In genomic region chr2:232707076-232707475, GRCh38 we compare ENCODE assay signal across 39 cellular contexts.
"Had no signal": no experiment of that assay in that cellular context is flagged by ENCODE, and none has a peak within 500 bp of the region (broad histone marks: within the 10 kb centered on the region; RNA-seq: fewer than 3 reads in every experiment).

No MANE protein-coding gene starts in this region.

- H3K9me3 ChIP-seq: adrenal gland, body of pancreas, breast epithelium had no signal

- H3K27me3 Mint-ChIP-seq: activated naive CD4-positive, alpha-beta T cell treated with anti-CD3 and anti-CD28 coated beads, Interleukin-2, amount 10 ng/mL, durations not matched to agents 7 days and 5 days; activated naive CD4-positive, alpha-beta T cell treated with anti-CD3 and anti-CD28 coated beads, Interleukin-2, amount 50 U/mL, for 24 hours; activated naive CD8-positive, alpha-beta T cell; activated naive CD8-positive, alpha-beta T cell treated with anti-CD3 and anti-CD28 coated beads for 36 hours; activated naive CD8-positive, alpha-beta T cell treated with anti-CD3 and anti-CD28 coated beads, Interleukin-2, amount 10 ng/mL, durations not matched to agents 7 days and 5 days; activated naive CD8-positive, alpha-beta T cell treated with anti-CD3 and anti-CD28 coated beads, Interleukin-2, amount 50 U/mL, for 24 hours; activated T-cell treated with anti-CD3 and anti-CD28 coated beads, Interleukin-2, amount 50 U/mL, for 24 hours; activated T-helper 17 cell treated with anti-CD3 and anti-CD28 coated beads, Interleukin-2, amount 50 U/mL, for 72 hours; brain; central memory CD8-positive, alpha-beta T cell had no signal

- FAIRE-seq: astrocyte, bronchial epithelial cell had no signal

- H3K4me3 ChIP-seq: adrenal gland, ascending aorta, body of pancreas, breast epithelium, cardiac muscle cell had no signal

- DNase-seq: activated effector memory CD4-positive, alpha-beta T cell treated with anti-CD3 and anti-CD28 coated beads, Interleukin-2, amount 50 U/mL, for 16 hours; activated effector memory CD4-positive, alpha-beta T cell treated with Interleukin-2 at 50 U/mL for 16 hours; activated gamma-delta T cell; activated gamma-delta T cell treated with Interleukin-2 at 50 U/mL for 16 hours; activated naive CD4-positive, alpha-beta T cell; activated naive CD4-positive, alpha-beta T cell treated with anti-CD3 and anti-CD28 coated beads for 36 hours; activated naive CD4-positive, alpha-beta T cell treated with anti-CD3 and anti-CD28 coated beads, Interleukin-2, amount 10 ng/mL, durations not matched to agents 7 days and 5 days; activated naive CD4-positive, alpha-beta T cell treated with anti-CD3 and anti-CD28 coated beads, Interleukin-2, amount 50 U/mL, for 16 hours; activated naive CD4-positive, alpha-beta T cell treated with Interleukin-2 at 50 U/mL for 16 hours; activated naive CD8-positive, alpha-beta T cell treated with anti-CD3 and anti-CD28 coated beads for 36 hours; activated naive CD8-positive, alpha-beta T cell treated with anti-CD3 and anti-CD28 coated beads, Interleukin-2, amount 10 ng/mL, durations not matched to agents 7 days and 5 days; activated naive CD8-positive, alpha-beta T cell treated with anti-CD3 and anti-CD28 coated beads, Interleukin-2, amount 50 U/mL, for 24 hours; activated T-cell treated with anti-CD3 and anti-CD28 coated beads, Interleukin-2, amount 50 U/mL, for 24 hours; activated T-cell treated with anti-CD3 and anti-CD28 coated beads, Interleukin-2, amount 50 U/mL, for 4 hours; activated T-cell treated with anti-CD3 and anti-CD28 coated beads, Interleukin-2, amount 50 U/mL, for 48 hours; activated T-cell treated with anti-CD3 and anti-CD28 coated beads, Interleukin-2, amount 50 U/mL, for 72 hours; adrenal gland; amniotic stem cell; amygdala; anterior cingulate cortex; aorta; body of pancreas; brain microvascular endothelial cell; caudate nucleus; central memory CD4-positive, alpha-beta T cell; cerebellar nuclear complex had no signal

- H3K27ac Mint-ChIP-seq: activated naive CD4-positive, alpha-beta T cell treated with anti-CD3 and anti-CD28 coated beads for 36 hours; activated naive CD4-positive, alpha-beta T cell treated with anti-CD3 and anti-CD28 coated beads, Interleukin-2, amount 10 ng/mL, durations not matched to agents 7 days and 5 days; activated naive CD4-positive, alpha-beta T cell treated with anti-CD3 and anti-CD28 coated beads, Interleukin-2, amount 50 U/mL, for 24 hours; activated naive CD4-positive, alpha-beta T cell treated with anti-CD3 and anti-CD28 coated beads, Interleukin-2, amount 50 U/mL, for 72 hours; activated naive CD8-positive, alpha-beta T cell; activated naive CD8-positive, alpha-beta T cell treated with anti-CD3 and anti-CD28 coated beads for 36 hours; activated naive CD8-positive, alpha-beta T cell treated with anti-CD3 and anti-CD28 coated beads, Interleukin-2, amount 10 ng/mL, durations not matched to agents 7 days and 5 days; activated naive CD8-positive, alpha-beta T cell treated with anti-CD3 and anti-CD28 coated beads, Interleukin-2, amount 50 U/mL, for 24 hours; activated T-cell treated with anti-CD3 and anti-CD28 coated beads, Interleukin-2, amount 50 U/mL, for 24 hours; activated T-cell treated with anti-CD3 and anti-CD28 coated beads, Interleukin-2, amount 50 U/mL, for 72 hours; activated T-helper 1 cell treated with anti-CD3 and anti-CD28 coated beads, Interleukin-12 subunit alpha, Interleukin-12 subunit beta, Interleukin-2, Interleukin-4 antibody, amounts not matched to agents 30 ng/mL and 10 ng/mL and 1 ng/mL, durations not matched to agents 14 hours and 24 hours and 36 hours; activated T-helper 17 cell treated with anti-CD3 and anti-CD28 coated beads, Interleukin-2, amount 50 U/mL, for 72 hours; activated T-helper 2 cell treated with anti-CD3 and anti-CD28 coated beads, Interferon-gamma antibody, Interleukin-2, Interleukin-4, amounts not matched to agents 10 μg/mL and 5 μg/mL and 100 μg/mL, durations not matched to agents 14 hours and 24 hours and 36 hours; brain had no signal

- H3K4me3 Mint-ChIP-seq: activated naive CD4-positive, alpha-beta T cell treated with anti-CD3 and anti-CD28 coated beads for 36 hours; activated naive CD4-positive, alpha-beta T cell treated with anti-CD3 and anti-CD28 coated beads, Interleukin-2, amount 10 ng/mL, durations not matched to agents 7 days and 5 days; activated naive CD4-positive, alpha-beta T cell treated with anti-CD3 and anti-CD28 coated beads, Interleukin-2, amount 50 U/mL, for 24 hours; activated naive CD8-positive, alpha-beta T cell; activated naive CD8-positive, alpha-beta T cell treated with anti-CD3 and anti-CD28 coated beads for 36 hours; activated naive CD8-positive, alpha-beta T cell treated with anti-CD3 and anti-CD28 coated beads, Interleukin-2, amount 10 ng/mL, durations not matched to agents 7 days and 5 days; activated naive CD8-positive, alpha-beta T cell treated with anti-CD3 and anti-CD28 coated beads, Interleukin-2, amount 50 U/mL, for 24 hours; activated T-cell treated with anti-CD3 and anti-CD28 coated beads, Interleukin-2, amount 50 U/mL, for 24 hours; activated T-cell treated with anti-CD3 and anti-CD28 coated beads, Interleukin-2, amount 50 U/mL, for 4 hours; activated T-cell treated with anti-CD3 and anti-CD28 coated beads, Interleukin-2, amount 50 U/mL, for 72 hours; activated T-helper 1 cell treated with anti-CD3 and anti-CD28 coated beads, Interleukin-12 subunit alpha, Interleukin-12 subunit beta, Interleukin-2, Interleukin-4 antibody, amounts not matched to agents 30 ng/mL and 10 ng/mL and 1 ng/mL, durations not matched to agents 14 hours and 24 hours and 36 hours; activated T-helper 17 cell treated with anti-CD3 and anti-CD28 coated beads, Interleukin-2, amount 50 U/mL, for 72 hours; brain; central memory CD8-positive, alpha-beta T cell had no signal

- ATAC-seq: activated naive CD4-positive, alpha-beta T cell treated with anti-CD3 and anti-CD28 coated beads, Interleukin-2, amount 50 U/mL, for 72 hours; activated naive CD8-positive, alpha-beta T cell treated with anti-CD3 and anti-CD28 coated beads, Interleukin-2, amount 50 U/mL, for 24 hours; activated T-cell treated with anti-CD3 and anti-CD28 coated beads, Interleukin-2, amount 50 U/mL, for 4 hours; activated T-cell treated with anti-CD3 and anti-CD28 coated beads, Interleukin-2, amount 50 U/mL, for 72 hours; activated T-helper 17 cell treated with anti-CD3 and anti-CD28 coated beads, Interleukin-2, amount 50 U/mL, for 72 hours; body of pancreas had no signal

- H3K27ac ChIP-seq: adrenal gland, ascending aorta, body of pancreas, brain microvascular endothelial cell, breast epithelium, cardiac muscle cell had no signal

- H3K27me3 ChIP-seq: adrenal gland, ascending aorta, body of pancreas, brain microvascular endothelial cell, breast epithelium, cardiac muscle cell had no signal

- H3K4me1 ChIP-seq: breast epithelium had no signal

- H3K9me3 Mint-ChIP-seq: activated naive CD4-positive, alpha-beta T cell treated with anti-CD3 and anti-CD28 coated beads for 36 hours; activated naive CD4-positive, alpha-beta T cell treated with anti-CD3 and anti-CD28 coated beads, Interleukin-2, amount 10 ng/mL, durations not matched to agents 7 days and 5 days; activated naive CD4-positive, alpha-beta T cell treated with anti-CD3 and anti-CD28 coated beads, Interleukin-2, amount 50 U/mL, for 24 hours; activated naive CD4-positive, alpha-beta T cell treated with anti-CD3 and anti-CD28 coated beads, Interleukin-2, amount 50 U/mL, for 72 hours; activated naive CD8-positive, alpha-beta T cell treated with anti-CD3 and anti-CD28 coated beads for 36 hours; activated naive CD8-positive, alpha-beta T cell treated with anti-CD3 and anti-CD28 coated beads, Interleukin-2, amount 10 ng/mL, durations not matched to agents 7 days and 5 days; activated naive CD8-positive, alpha-beta T cell treated with anti-CD3 and anti-CD28 coated beads, Interleukin-2, amount 50 U/mL, for 24 hours; activated T-cell treated with anti-CD3 and anti-CD28 coated beads, Interleukin-2, amount 50 U/mL, for 24 hours; activated T-cell treated with anti-CD3 and anti-CD28 coated beads, Interleukin-2, amount 50 U/mL, for 4 hours; activated T-cell treated with anti-CD3 and anti-CD28 coated beads, Interleukin-2, amount 50 U/mL, for 72 hours; activated T-helper 1 cell treated with anti-CD3 and anti-CD28 coated beads, Interleukin-12 subunit alpha, Interleukin-12 subunit beta, Interleukin-2, Interleukin-4 antibody, amounts not matched to agents 30 ng/mL and 10 ng/mL and 1 ng/mL, durations not matched to agents 14 hours and 24 hours and 36 hours; activated T-helper 17 cell treated with anti-CD3 and anti-CD28 coated beads, Interleukin-2, amount 50 U/mL, for 72 hours; activated T-helper 2 cell treated with anti-CD3 and anti-CD28 coated beads, Interferon-gamma antibody, Interleukin-2, Interleukin-4, amounts not matched to agents 10 μg/mL and 5 μg/mL and 100 μg/mL, durations not matched to agents 14 hours and 24 hours and 36 hours; central memory CD8-positive, alpha-beta T cell had no signal

- H3K36me3 ChIP-seq: breast epithelium had no signal
